Comparison of ENCODE assay signal across 14 cellular contexts in the genomic region with DNA sequence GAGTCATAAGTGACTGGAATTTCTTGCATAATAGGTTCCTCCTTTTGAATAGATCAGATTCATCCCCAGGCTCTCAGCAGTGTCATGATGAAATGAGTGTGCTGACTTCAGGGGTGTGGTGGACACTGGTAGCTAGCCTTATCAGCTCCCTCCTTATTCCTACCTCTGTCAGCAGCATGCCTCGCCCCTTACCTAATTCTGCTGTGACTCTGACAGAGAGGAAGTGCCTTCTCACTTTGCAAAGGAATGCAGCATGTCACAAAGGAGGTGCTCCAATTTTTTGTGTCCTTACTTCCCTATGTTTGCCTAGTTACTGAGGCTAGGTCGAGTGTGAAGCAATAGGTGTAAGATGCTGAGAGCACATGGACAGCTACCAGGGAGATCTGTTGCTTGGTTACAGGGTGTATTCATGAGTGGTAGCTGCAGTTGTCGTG.
A peak's percentile ranks its signal among the peaks of the same experiment; 100 is the strongest.
DNase-seq lines count a peak whose midpoint lies in the region; ATAC-seq and TF ChIP-seq lines count a peak whose summit lies in the region.
"Had no signal": no experiment of that assay in that cellular context is flagged by ENCODE, and none has a peak within 500 bp of the region (broad histone marks: within the 10 kb centered on the region; RNA-seq: fewer than 3 reads in every experiment).

No MANE protein-coding gene starts in this region.

- H3K27me3 ChIP-seq in GM23338 (ENCODE audit: insufficient read depth) (no peaks in the 10 kb centered on the region), PC-9 (ENCODE audit: insufficient read depth, low read depth) (no peaks in the 10 kb centered on the region), testis (no peaks in the 10 kb centered on the region)
- H3K27me3 ChIP-seq: transverse colon had no signal

- H3K79me2 ChIP-seq in GM23338 (replicated peaks; ENCODE audit: insufficient read depth) (no peaks in the 10 kb centered on the region), PC-9 (ENCODE audit: low read depth) (no peaks in the 10 kb centered on the region)

- H3K27ac Mint-ChIP-seq in GM23338, result peak overlapping the region; percentile 8; the same call in 1 of the 2 replicates
- H3K27ac Mint-ChIP-seq: activated CD4-positive, alpha-beta memory T cell treated with anti-CD3 and anti-CD28 coated beads, Interleukin-2, amount 10 ng/mL, durations not matched to agents 7 days and 5 days; activated naive CD4-positive, alpha-beta T cell treated with anti-CD3 and anti-CD28 coated beads, Interleukin-2, amount 50 U/mL, for 24 hours had no signal

- no peak overlapping the region for H3K27ac ChIP-seq in GM23338 (ENCODE audit: low read depth)
- 0 out of 2 replicates have a peak overlapping the region, but pooled peaks have one; percentile 37 for H3K27ac ChIP-seq in PC-9
- no peak overlapping the region for H3K27ac ChIP-seq in coronary artery
- no peak overlapping the region for H3K27ac ChIP-seq in testis
- H3K27ac ChIP-seq: SK-N-MC, transverse colon had no signal

- peaks cover 4% of the 10 kb centered on the region; the same call in 2 of the 3 replicates for H3K4me1 Mint-ChIP-seq in GM23338
- H3K4me1 Mint-ChIP-seq: activated CD4-positive, alpha-beta memory T cell treated with anti-CD3 and anti-CD28 coated beads, Interleukin-2, amount 10 ng/mL, durations not matched to agents 7 days and 5 days; activated naive CD4-positive, alpha-beta T cell treated with anti-CD3 and anti-CD28 coated beads, Interleukin-2, amount 50 U/mL, for 24 hours had no signal

- H3K9me3 ChIP-seq in PC-9 (ENCODE audit: insufficient read depth, low read depth) (no peaks in the 10 kb centered on the region), testis (no peaks in the 10 kb centered on the region)
- H3K9me3 ChIP-seq: transverse colon had no signal

- BruUV-seq in PC-9 (replicated peaks; lab: Mats Ljungman, UMichigan), result no TSS peak

- no peak overlapping the region for H3K4me3 ChIP-seq in GM23338
- H3K4me3 ChIP-seq in PC-9, result no peak overlapping the region
- no peak overlapping the region for H3K4me3 ChIP-seq in coronary artery
- no peak overlapping the region for H3K4me3 ChIP-seq in testis
- H3K4me3 ChIP-seq: SK-N-MC, transverse colon had no signal

- TF ChIP-seq POLR2A in testis (IDR thresholded peaks at IDR 0.05), result no peak

- H4K20me1 ChIP-seq in GM23338 (replicated peaks; ENCODE audit: insufficient read depth) (no peaks in the 10 kb centered on the region), PC-9 (ENCODE audit: insufficient read depth) (no peaks in the 10 kb centered on the region)

- H3K4me3 Mint-ChIP-seq in GM23338, result no peak overlapping the region
- H3K4me3 Mint-ChIP-seq: activated CD4-positive, alpha-beta memory T cell treated with anti-CD3 and anti-CD28 coated beads, Interleukin-2, amount 10 ng/mL, durations not matched to agents 7 days and 5 days; activated naive CD4-positive, alpha-beta T cell treated with anti-CD3 and anti-CD28 coated beads, Interleukin-2, amount 50 U/mL, for 24 hours had no signal

- H3K9me2 ChIP-seq in GM23338 (ENCODE audit: insufficient read depth) (no peaks in the 10 kb centered on the region), PC-9 (ENCODE audit: insufficient read depth) (no peaks in the 10 kb centered on the region)

- H3K9me3 Mint-ChIP-seq in GM23338, result peaks cover 3% of the 10 kb centered on the region; the same call in 1 of the 3 replicates

- no peaks in the 10 kb centered on the region for H3K27me3 Mint-ChIP-seq in GM23338 (ENCODE audit: insufficient read depth, low read depth, poor library complexity)
- H3K27me3 Mint-ChIP-seq: activated CD4-positive, alpha-beta memory T cell treated with anti-CD3 and anti-CD28 coated beads, Interleukin-2, amount 10 ng/mL, durations not matched to agents 7 days and 5 days; activated naive CD4-positive, alpha-beta T cell treated with anti-CD3 and anti-CD28 coated beads, Interleukin-2, amount 50 U/mL, for 24 hours had no signal

- no peaks in the 10 kb centered on the region for H3K4me1 ChIP-seq in GM23338 (ENCODE audit: insufficient read depth)
- peaks cover 7% of the 10 kb centered on the region; the same call in 1 of the 2 replicates for H3K4me1 ChIP-seq in PC-9 (replicated peaks; ENCODE audit: insufficient read depth)
- H3K4me1 ChIP-seq in testis, result no peaks in the 10 kb centered on the region
- H3K4me1 ChIP-seq: transverse colon had no signal

- WGBS in testis, 2 donors, result 73 to 86% methylated on average over 3 of the region's 3 CpGs

- peaks cover 25% of the 10 kb centered on the region for H3K36me3 Mint-ChIP-seq in GM23338 (ENCODE audit: low read depth)

- no peak for TF ChIP-seq CTCF in GM23338 (conservative IDR thresholded peaks at IDR 0.05; ENCODE audit: low read depth in 2 of 2)
- no peak for TF ChIP-seq CTCF in PC-9 (conservative IDR thresholded peaks at IDR 0.05)
- TF ChIP-seq CTCF in coronary artery (IDR thresholded peaks at IDR 0.05), result no peak
- no peak for TF ChIP-seq CTCF in testis (IDR thresholded peaks at IDR 0.05)

- ATAC-seq in GM23338 (peak; percentile 75), GM19455 (IDR thresholded peaks at IDR 0.05; ENCODE audit: unreplicated experiment) (no peak)
- ATAC-seq: left ventricle myocardium superior had no signal

- H3K4me2 ChIP-seq in GM23338 (no peak overlapping the region), PC-9 (no peak overlapping the region)

- H3K36me3 ChIP-seq in GM23338 (ENCODE audit: insufficient read depth) (no peaks in the 10 kb centered on the region), PC-9 (ENCODE audit: low read depth) (no peaks in the 10 kb centered on the region), testis (ENCODE audit: low read depth, missing control alignments) (no peaks in the 10 kb centered on the region)

- H2AFZ ChIP-seq in GM23338 (no peak overlapping the region), PC-9 (no peak overlapping the region)

- CTCF ChIA-PET in PC-9 (lab: Charles Lee), result no interaction called here

- intact Hi-C loops in PC-9 (cut with micrococcal nuclease; ENCODE audit: unreplicated experiment) (no loop called here), testis (cut with DNase I; ENCODE audit: low total_unique reads) (no loop called here)

- DNase-seq in GM23338 (ENCODE audit: low spot score) (peak; percentile 70), PC-9 (peak; percentile 54 to 90), fibroblast of gingiva (ENCODE audit: low read depth) (peak; percentile 62), renal cortical epithelial cell (ENCODE audit: low read depth) (peak; percentile 17), coronary artery (ENCODE audit: low spot score) (no peak), testis (no peak)
- DNase-seq: activated CD4-positive, alpha-beta memory T cell treated with anti-CD3 and anti-CD28 coated beads, Interleukin-2, amount 10 ng/mL, durations not matched to agents 7 days and 5 days; GDM1; left ventricle myocardium superior; NCI-H187; transverse colon had no signal

- POLR2A ChIA-PET in PC-9 (lab: Charles Lee; ENCODE audit: unreplicated experiment), result no interaction called here

- H3F3A ChIP-seq in GM23338 (replicated peaks; ENCODE audit: low read depth) (no peaks in the 10 kb centered on the region), PC-9 (ENCODE audit: insufficient read depth, low read depth) (0 out of 2 replicates have a peak, but pooled peaks cover 4% of the 10 kb centered on the region)

TF ChIP-seq in GM23338, 12 proteins besides CTCF, POLR2A, EP300 and RAD21 (continues in another document):
- TF ChIP-seq EZH2phosphoT487 (IDR thresholded peaks at IDR 0.05; ENCODE audit: unreplicated experiment) (no peak), NANOG (IDR thresholded peaks at IDR 0.05; ENCODE audit: borderline replicate concordance) (no peak), POLR2AphosphoS5 (IDR thresholded peaks at IDR 0.05; ENCODE audit: low read depth) (no peak), JUNB (IDR thresholded peaks at IDR 0.05; ENCODE audit: unreplicated experiment) (no peak), ZNF331 (CRISPR knock-in tag; IDR thresholded peaks at IDR 0.05; ENCODE audit: low read depth) (no peak)

Comparison
In these comparisons a context has a peak if more than half of its experiments do, and no peak if none do; other contexts are left out.
1. DNase-seq: peak in GM23338 (single experiment), PC-9 (2 of 2), fibroblast of gingiva (single experiment) and renal cortical epithelial cell (single experiment); none in coronary artery (single experiment) and testis (single experiment).